2 cellular contexts compared by ENCODE assay signal in genomic region chr12:100146252-100146651, GRCh38.
TF ChIP-seq lines count a peak whose summit lies in the region.

No MANE protein-coding gene starts in this region.

TF ChIP-seq in K562, 482 proteins besides CTCF, POLR2A, EP300 and RAD21:
- TF ChIP-seq TBP (optimal IDR thresholded peaks at IDR 0.05; ENCODE audit: low read depth, low read length) (peak; percentile 57), ZNF408 (CRISPR knock-in tag; IDR thresholded peaks at IDR 0.05; ENCODE audit: low read depth) (no peak), POLR2AphosphoS5 (IDR thresholded peaks at IDR 0.05; ENCODE audit: control insufficient read depth, insufficient read depth, low read depth, low read length) (peak; percentile 87), PML (IDR thresholded peaks at IDR 0.05; ENCODE audit: low read length) (peak; percentile 38; the same call in 1 of the 2 replicates)
- TF ChIP-seq, protein P1, sequence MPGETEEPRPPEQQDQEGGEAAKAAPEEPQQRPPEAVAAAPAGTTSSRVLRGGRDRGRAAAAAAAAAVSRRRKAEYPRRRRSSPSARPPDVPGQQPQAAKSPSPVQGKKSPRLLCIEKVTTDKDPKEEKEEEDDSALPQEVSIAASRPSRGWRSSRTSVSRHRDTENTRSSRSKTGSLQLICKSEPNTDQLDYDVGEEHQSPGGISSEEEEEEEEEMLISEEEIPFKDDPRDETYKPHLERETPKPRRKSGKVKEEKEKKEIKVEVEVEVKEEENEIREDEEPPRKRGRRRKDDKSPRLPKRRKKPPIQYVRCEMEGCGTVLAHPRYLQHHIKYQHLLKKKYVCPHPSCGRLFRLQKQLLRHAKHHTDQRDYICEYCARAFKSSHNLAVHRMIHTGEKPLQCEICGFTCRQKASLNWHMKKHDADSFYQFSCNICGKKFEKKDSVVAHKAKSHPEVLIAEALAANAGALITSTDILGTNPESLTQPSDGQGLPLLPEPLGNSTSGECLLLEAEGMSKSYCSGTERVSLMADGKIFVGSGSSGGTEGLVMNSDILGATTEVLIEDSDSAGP (CRISPR knock-in tag; IDR thresholded peaks at IDR 0.05), result no peak

TF ChIP-seq in H1, 55 proteins besides CTCF, POLR2A, EP300 and RAD21:
- TF ChIP-seq CTBP2 (IDR thresholded peaks at IDR 0.05; ENCODE audit: borderline replicate concordance, insufficient read depth, insufficient read length, low read length) (no peak), TAF7 (optimal IDR thresholded peaks at IDR 0.05; ENCODE audit: borderline replicate concordance, low read depth, low read length) (peak; percentile 93)
TF ChIP-seq in H1: peak in this region for 1.
